In the genomic region with DNA sequence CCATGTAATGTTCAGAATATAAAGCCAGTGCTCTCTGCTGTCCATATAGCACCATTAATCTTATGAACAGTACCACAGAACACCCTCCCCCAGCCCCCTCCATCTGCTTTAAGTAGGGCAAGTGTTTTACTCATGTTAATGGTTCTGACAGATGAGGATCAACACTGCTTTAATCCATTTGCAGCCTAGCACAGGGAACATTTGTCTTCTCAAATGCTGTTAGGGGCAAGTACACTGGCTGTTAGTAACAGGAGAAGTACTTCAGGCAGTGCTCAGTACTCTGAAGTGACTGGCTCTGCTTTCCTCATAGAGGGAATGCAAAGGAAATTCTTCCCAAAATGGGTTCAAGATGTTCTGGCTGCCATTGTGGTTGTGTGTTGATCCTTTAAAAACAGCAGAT, we compare ENCODE assay signal across 1 cellular context.
TF ChIP-seq lines count a peak whose summit lies in the region.

No MANE protein-coding gene starts in this region.

TF ChIP-seq in GM23338, 12 proteins besides CTCF, POLR2A, EP300 and RAD21 (continued from another document):
- TF ChIP-seq, protein P1, sequence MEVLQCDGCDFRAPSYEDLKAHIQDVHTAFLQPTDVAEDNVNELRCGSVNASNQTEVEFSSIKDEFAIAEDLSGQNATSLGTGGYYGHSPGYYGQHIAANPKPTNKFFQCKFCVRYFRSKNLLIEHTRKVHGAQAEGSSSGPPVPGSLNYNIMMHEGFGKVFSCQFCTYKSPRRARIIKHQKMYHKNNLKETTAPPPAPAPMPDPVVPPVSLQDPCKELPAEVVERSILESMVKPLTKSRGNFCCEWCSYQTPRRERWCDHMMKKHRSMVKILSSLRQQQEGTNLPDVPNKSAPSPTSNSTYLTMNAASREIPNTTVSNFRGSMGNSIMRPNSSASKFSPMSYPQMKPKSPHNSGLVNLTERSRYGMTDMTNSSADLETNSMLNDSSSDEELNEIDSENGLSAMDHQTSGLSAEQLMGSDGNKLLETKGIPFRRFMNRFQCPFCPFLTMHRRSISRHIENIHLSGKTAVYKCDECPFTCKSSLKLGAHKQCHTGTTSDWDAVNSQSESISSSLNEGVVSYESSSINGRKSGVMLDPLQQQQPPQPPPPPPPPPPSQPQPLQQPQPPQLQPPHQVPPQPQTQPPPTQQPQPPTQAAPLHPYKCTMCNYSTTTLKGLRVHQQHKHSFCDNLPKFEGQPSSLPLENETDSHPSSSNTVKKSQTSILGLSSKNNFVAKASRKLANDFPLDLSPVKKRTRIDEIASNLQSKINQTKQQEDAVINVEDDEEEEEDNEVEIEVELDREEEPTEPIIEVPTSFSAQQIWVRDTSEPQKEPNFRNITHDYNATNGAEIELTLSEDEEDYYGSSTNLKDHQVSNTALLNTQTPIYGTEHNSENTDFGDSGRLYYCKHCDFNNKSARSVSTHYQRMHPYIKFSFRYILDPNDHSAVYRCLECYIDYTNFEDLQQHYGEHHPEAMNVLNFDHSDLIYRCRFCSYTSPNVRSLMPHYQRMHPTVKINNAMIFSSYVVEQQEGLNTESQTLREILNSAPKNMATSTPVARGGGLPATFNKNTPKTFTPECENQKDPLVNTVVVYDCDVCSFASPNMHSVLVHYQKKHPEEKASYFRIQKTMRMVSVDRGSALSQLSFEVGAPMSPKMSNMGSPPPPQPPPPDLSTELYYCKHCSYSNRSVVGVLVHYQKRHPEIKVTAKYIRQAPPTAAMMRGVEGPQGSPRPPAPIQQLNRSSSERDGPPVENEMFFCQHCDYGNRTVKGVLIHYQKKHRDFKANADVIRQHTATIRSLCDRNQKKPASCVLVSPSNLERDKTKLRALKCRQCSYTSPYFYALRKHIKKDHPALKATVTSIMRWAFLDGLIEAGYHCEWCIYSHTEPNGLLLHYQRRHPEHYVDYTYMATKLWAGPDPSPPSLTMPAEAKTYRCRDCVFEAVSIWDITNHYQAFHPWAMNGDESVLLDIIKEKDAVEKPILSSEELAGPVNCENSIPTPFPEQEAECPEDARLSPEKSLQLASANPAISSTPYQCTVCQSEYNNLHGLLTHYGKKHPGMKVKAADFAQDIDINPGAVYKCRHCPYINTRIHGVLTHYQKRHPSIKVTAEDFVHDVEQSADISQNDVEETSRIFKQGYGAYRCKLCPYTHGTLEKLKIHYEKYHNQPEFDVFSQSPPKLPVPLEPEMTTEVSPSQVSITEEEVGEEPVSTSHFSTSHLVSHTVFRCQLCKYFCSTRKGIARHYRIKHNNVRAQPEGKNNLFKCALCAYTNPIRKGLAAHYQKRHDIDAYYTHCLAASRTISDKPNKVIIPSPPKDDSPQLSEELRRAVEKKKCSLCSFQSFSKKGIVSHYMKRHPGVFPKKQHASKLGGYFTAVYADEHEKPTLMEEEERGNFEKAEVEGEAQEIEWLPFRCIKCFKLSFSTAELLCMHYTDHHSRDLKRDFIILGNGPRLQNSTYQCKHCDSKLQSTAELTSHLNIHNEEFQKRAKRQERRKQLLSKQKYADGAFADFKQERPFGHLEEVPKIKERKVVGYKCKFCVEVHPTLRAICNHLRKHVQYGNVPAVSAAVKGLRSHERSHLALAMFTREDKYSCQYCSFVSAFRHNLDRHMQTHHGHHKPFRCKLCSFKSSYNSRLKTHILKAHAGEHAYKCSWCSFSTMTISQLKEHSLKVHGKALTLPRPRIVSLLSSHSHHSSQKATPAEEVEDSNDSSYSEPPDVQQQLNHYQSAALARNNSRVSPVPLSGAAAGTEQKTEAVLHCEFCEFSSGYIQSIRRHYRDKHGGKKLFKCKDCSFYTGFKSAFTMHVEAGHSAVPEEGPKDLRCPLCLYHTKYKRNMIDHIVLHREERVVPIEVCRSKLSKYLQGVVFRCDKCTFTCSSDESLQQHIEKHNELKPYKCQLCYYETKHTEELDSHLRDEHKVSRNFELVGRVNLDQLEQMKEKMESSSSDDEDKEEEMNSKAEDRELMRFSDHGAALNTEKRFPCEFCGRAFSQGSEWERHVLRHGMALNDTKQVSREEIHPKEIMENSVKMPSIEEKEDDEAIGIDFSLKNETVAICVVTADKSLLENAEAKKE (CRISPR knock-in tag; IDR thresholded peaks at IDR 0.05): no peak
- TF ChIP-seq, protein P2, sequence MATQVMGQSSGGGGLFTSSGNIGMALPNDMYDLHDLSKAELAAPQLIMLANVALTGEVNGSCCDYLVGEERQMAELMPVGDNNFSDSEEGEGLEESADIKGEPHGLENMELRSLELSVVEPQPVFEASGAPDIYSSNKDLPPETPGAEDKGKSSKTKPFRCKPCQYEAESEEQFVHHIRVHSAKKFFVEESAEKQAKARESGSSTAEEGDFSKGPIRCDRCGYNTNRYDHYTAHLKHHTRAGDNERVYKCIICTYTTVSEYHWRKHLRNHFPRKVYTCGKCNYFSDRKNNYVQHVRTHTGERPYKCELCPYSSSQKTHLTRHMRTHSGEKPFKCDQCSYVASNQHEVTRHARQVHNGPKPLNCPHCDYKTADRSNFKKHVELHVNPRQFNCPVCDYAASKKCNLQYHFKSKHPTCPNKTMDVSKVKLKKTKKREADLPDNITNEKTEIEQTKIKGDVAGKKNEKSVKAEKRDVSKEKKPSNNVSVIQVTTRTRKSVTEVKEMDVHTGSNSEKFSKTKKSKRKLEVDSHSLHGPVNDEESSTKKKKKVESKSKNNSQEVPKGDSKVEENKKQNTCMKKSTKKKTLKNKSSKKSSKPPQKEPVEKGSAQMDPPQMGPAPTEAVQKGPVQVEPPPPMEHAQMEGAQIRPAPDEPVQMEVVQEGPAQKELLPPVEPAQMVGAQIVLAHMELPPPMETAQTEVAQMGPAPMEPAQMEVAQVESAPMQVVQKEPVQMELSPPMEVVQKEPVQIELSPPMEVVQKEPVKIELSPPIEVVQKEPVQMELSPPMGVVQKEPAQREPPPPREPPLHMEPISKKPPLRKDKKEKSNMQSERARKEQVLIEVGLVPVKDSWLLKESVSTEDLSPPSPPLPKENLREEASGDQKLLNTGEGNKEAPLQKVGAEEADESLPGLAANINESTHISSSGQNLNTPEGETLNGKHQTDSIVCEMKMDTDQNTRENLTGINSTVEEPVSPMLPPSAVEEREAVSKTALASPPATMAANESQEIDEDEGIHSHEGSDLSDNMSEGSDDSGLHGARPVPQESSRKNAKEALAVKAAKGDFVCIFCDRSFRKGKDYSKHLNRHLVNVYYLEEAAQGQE (IDR thresholded peaks at IDR 0.05; ENCODE audit: unreplicated experiment): no peak
- TF ChIP-seq EZH2 (IDR thresholded peaks at IDR 0.05; ENCODE audit: low read depth, unreplicated experiment): no peak
- TF ChIP-seq STAT1 (IDR thresholded peaks at IDR 0.05; ENCODE audit: unreplicated experiment): no peak
- TF ChIP-seq ZNF114 (CRISPR knock-in tag; IDR thresholded peaks at IDR 0.05): no peak
